8 cellular contexts compared by ENCODE assay signal in genomic region chr12:9634177-9634803, GRCh38. TPM values are rescaled to one million over a fixed set of nuclear protein-coding genes. Genes with fewer than 3 reads are reported as not detected.
A peak's percentile ranks its signal among the peaks of the same experiment; 100 is the strongest.
DNase-seq lines count a peak whose midpoint lies in the region; ATAC-seq lines count a peak whose summit lies in the region.

No MANE protein-coding gene starts in this region.

- peak; percentile 45 for DNase-seq in GDM1 (lab: John Stamatoyannopoulos, UW)
- DNase-seq in HS-5 (ENCODE audit: low read depth) = peak; percentile 25
- peak; percentile 11 to 58 for DNase-seq in SW 1271 (lab: John Stamatoyannopoulos, UW)
- DNase-seq in immature natural killer cell = peak; percentile 67 to 76 (median 69)
- peak; percentile 88 for DNase-seq in stimulated activated CD4-positive, alpha-beta T cell treated with anti-CD3 and anti-CD28 coated beads, Interleukin-4, amount 100 ng/mL, for 24 hours
- no peak for DNase-seq in NCI-H2171 treated with DMSO at 0.1 percent for 48 hours (lab: John Stamatoyannopoulos, UW)

- H3K4me3 Mint-ChIP-seq in activated naive CD8-positive, alpha-beta T cell = peak overlapping the region; percentile 74
- H3K4me3 Mint-ChIP-seq in immature natural killer cell = no peak overlapping the region

- H3K27me3 Mint-ChIP-seq in activated naive CD8-positive, alpha-beta T cell = no peaks in the 10 kb centered on the region
- peaks cover 0 to 2% (median 0%) of the 10 kb centered on the region in 3 donors for H3K27me3 Mint-ChIP-seq in immature natural killer cell (ENCODE audit: low read depth in 3 of 3)

- H3K36me3 Mint-ChIP-seq in activated naive CD8-positive, alpha-beta T cell = peaks cover 13% of the 10 kb centered on the region
- peaks cover 7 to 42% (median 10%) of the 10 kb centered on the region in 3 donors for H3K36me3 Mint-ChIP-seq in immature natural killer cell

- ATAC-seq in HG02938 (IDR thresholded peaks at IDR 0.05; ENCODE audit: unreplicated experiment) = no peak

- H3K4me1 Mint-ChIP-seq in activated naive CD8-positive, alpha-beta T cell (ENCODE audit: low read depth) = peaks cover 67% of the 10 kb centered on the region
- H3K4me1 Mint-ChIP-seq in immature natural killer cell = peaks cover 38 to 45% of the 10 kb centered on the region in 2 donors

- H3K27ac Mint-ChIP-seq in activated naive CD8-positive, alpha-beta T cell = peak overlapping the region; percentile 94
- H3K27ac Mint-ChIP-seq in immature natural killer cell = peak overlapping the region; percentile 4 to 87 (median 80)

- no peaks in the 10 kb centered on the region for H3K9me3 Mint-ChIP-seq in activated naive CD8-positive, alpha-beta T cell (ENCODE audit: low read depth)
- no peaks in the 10 kb centered on the region for H3K9me3 Mint-ChIP-seq in immature natural killer cell

RNA-seq across cellular contexts. Expression of gene KLRB1, which starts 26.6 kb away (rescaled TPM):
- 100 to 1,000 TPM; 303 to 351 (median 347) TPM for polyA plus RNA-seq in immature natural killer cell

RNA-seq across cellular contexts. Expression of gene CLEC2D, which starts 35.2 kb away (rescaled TPM):
- polyA plus RNA-seq in immature natural killer cell = 10 to 100 TPM; 37.7 to 57.3 (median 38.7) TPM
